ENCODE assay signal across 16 cellular contexts in genomic region chr16:4702466-4702808, GRCh38. TPM values are rescaled to one million over a fixed set of nuclear protein-coding genes. Genes with fewer than 3 reads are reported as not detected.
"Had no signal": no experiment of that assay in that cellular context is flagged by ENCODE, and none has a peak within 500 bp of the region (broad histone marks: within the 10 kb centered on the region; RNA-seq: fewer than 3 reads in every experiment).

No MANE protein-coding gene starts in this region.

- H3K4me1 ChIP-seq: foreskin keratinocyte had no signal

- H3K27ac ChIP-seq: brain microvascular endothelial cell, foreskin keratinocyte, neutrophil, tibial nerve, WERI-Rb-1 had no signal

- H3K9me3 ChIP-seq: esophagus squamous epithelium, neutrophil, tibial nerve had no signal

- H3K27me3 Mint-ChIP-seq: activated naive CD8-positive, alpha-beta T cell treated with anti-CD3 and anti-CD28 coated beads for 36 hours; stimulated activated naive B cell treated with anti-CD40 and anti-IgM and Interleukin-4, amounts not matched to agents 10 μg/mL and 1 μg/mL and 100 μg/mL, for 72 hours had no signal

- H3K4me3 ChIP-seq: esophagus squamous epithelium, smooth muscle cell, tibial nerve had no signal

- H3K4me2 ChIP-seq: smooth muscle cell had no signal

- ATAC-seq: right cardiac atrium; stimulated activated naive B cell treated with anti-CD40 and anti-IgM and Interleukin-4, amounts not matched to agents 10 μg/mL and 1 μg/mL and 100 μg/mL, for 72 hours had no signal

- H3K9me3 Mint-ChIP-seq: activated naive CD8-positive, alpha-beta T cell treated with anti-CD3 and anti-CD28 coated beads for 36 hours; stimulated activated naive B cell treated with anti-CD40 and anti-IgM and Interleukin-4, amounts not matched to agents 10 μg/mL and 1 μg/mL and 100 μg/mL, for 72 hours had no signal

- H3K27me3 ChIP-seq: brain microvascular endothelial cell, esophagus squamous epithelium, foreskin keratinocyte, neutrophil, tibial nerve had no signal

- FAIRE-seq: islet of Langerhans had no signal

- H3K27ac Mint-ChIP-seq: activated naive CD8-positive, alpha-beta T cell treated with anti-CD3 and anti-CD28 coated beads for 36 hours; stimulated activated naive B cell treated with anti-CD40 and anti-IgM and Interleukin-4, amounts not matched to agents 10 μg/mL and 1 μg/mL and 100 μg/mL, for 72 hours had no signal

- DNase-seq: activated CD4-positive, alpha-beta T cell treated with anti-CD3 and anti-CD28 coated beads for 48 hours; activated CD8-positive, alpha-beta memory T cell treated with anti-CD3 and anti-CD28 coated beads for 24 hours; activated effector memory CD4-positive, alpha-beta T cell treated with anti-CD3 and anti-CD28 coated beads, Interleukin-2, amount 50 U/mL, for 16 hours; activated naive CD8-positive, alpha-beta T cell treated with anti-CD3 and anti-CD28 coated beads for 36 hours; brain microvascular endothelial cell; esophagus squamous epithelium; foreskin keratinocyte; left ventricle myocardium superior; right cardiac atrium; stimulated activated naive B cell treated with anti-CD40 and anti-IgM and Interleukin-4, amounts not matched to agents 10 μg/mL and 1 μg/mL and 100 μg/mL, for 72 hours; T-helper 1 cell; WERI-Rb-1 had no signal

- H3K4me3 Mint-ChIP-seq: activated naive CD8-positive, alpha-beta T cell treated with anti-CD3 and anti-CD28 coated beads for 36 hours; stimulated activated naive B cell treated with anti-CD40 and anti-IgM and Interleukin-4, amounts not matched to agents 10 μg/mL and 1 μg/mL and 100 μg/mL, for 72 hours had no signal

RNA-seq across cellular contexts. Expression of gene DNAAF8, which starts 31.9 kb away (rescaled TPM):
- total RNA-seq: smooth muscle cell had no signal
